Comparison of ENCODE assay signal across 8 cellular contexts in genomic region chr1:23743287-23744052, GRCh38. TPM values are rescaled to one million over a fixed set of nuclear protein-coding genes. Genes with fewer than 3 reads are reported as not detected.
DNase-seq lines count a peak whose midpoint lies in the region; ATAC-seq lines count a peak whose summit lies in the region.

Gene ELOA (plus strand): TSS chr1:23743471. CDS start chr1:23743504, 33 bp downstream.

- peak; percentile 82 to 87 for DNase-seq in NCI-H2081 (lab: John Stamatoyannopoulos, UW)
- no peak for DNase-seq in NCI-H2081 treated with DMSO at 0.1 percent for 48 hours (lab: John Stamatoyannopoulos, UW)
- peak; percentile 92 for DNase-seq in NCI-H2227 (lab: John Stamatoyannopoulos, UW; ENCODE audit: unreplicated experiment)
- peak; percentile 61 for DNase-seq in activated CD4-positive, alpha-beta T cell treated with anti-CD3 and anti-CD28 coated beads for 1 hour
- peak; percentile 90 for DNase-seq in cerebellum (ENCODE audit: low spot score)
- DNase-seq in kidney glomerular epithelial cell (lab: John Stamatoyannopoulos, UW), result peak; percentile 31
- DNase-seq in stimulated activated CD4-positive, alpha-beta T cell treated with anti-CD3 and anti-CD28 coated beads, Interleukin-1b, Interleukin-23, amount 100 ng/mL, for 1 hour (ENCODE audit: low read depth in 2 of 2), result peak; percentile 36 to 53

- ATAC-seq in HG02870 (IDR thresholded peaks at IDR 0.05; ENCODE audit: unreplicated experiment), result peak; percentile 63

RNA-seq across cellular contexts. Expression of gene ELOA, which starts in this region (rescaled TPM):
- 18.5 TPM for total RNA-seq in cerebellum
